ENCODE assay signal across 8 cellular contexts in genomic region chr6:26032387-26033131, GRCh38. TPM values are rescaled to one million over a fixed set of nuclear protein-coding genes. Genes with fewer than 3 reads are reported as not detected.
DNase-seq lines count a peak whose midpoint lies in the region; ATAC-seq and TF ChIP-seq lines count a peak whose summit lies in the region.

No MANE protein-coding gene starts in this region.

- ATAC-seq in GM18499 (IDR thresholded peaks at IDR 0.05; ENCODE audit: insufficient read depth, unreplicated experiment): peak; percentile 1
- peak; percentile 19 to 34 (median 24) for ATAC-seq in right lobe of liver
- ATAC-seq in HG03469 (IDR thresholded peaks at IDR 0.05; ENCODE audit: unreplicated experiment): no peak

- CTCF ChIA-PET in AG04450 (lab: Charles Lee): interaction anchor here (0.5 to 3.6 kb wide), 9 partner anchors 10 to 65 kb away, joined by 3 to 22 read pairs (median 3); partner anchors contain the start of gene HFE

- H3K27ac Mint-ChIP-seq in chondrocyte (ENCODE audit: unreplicated experiment): peak overlapping the region; percentile 93

- H3K4me3 Mint-ChIP-seq in chondrocyte (ENCODE audit: unreplicated experiment): peak overlapping the region; percentile 83

- H3K36me3 ChIP-seq in right lobe of liver (no peaks in the 10 kb centered on the region), testis (ENCODE audit: low read depth, missing control alignments) (no peaks in the 10 kb centered on the region)

- H3K4me3 ChIP-seq in AG04450 (ENCODE audit: low read depth, low read length) (peak overlapping the region; percentile 67), right lobe of liver (peak overlapping the region; percentile 46 to 62 (median 59)), testis (peak overlapping the region; percentile 48 to 68)

- no peaks in the 10 kb centered on the region for H3K9me3 Mint-ChIP-seq in chondrocyte (ENCODE audit: low read depth)

- H3K9me3 ChIP-seq in AG04450 (ENCODE audit: control insufficient read depth, insufficient read depth, low read length) (no peaks in the 10 kb centered on the region; the same call in 1 of the 2 replicates), right lobe of liver (no peaks in the 10 kb centered on the region), testis (no peaks in the 10 kb centered on the region)

- H3K27me3 ChIP-seq in AG04450 (ENCODE audit: control insufficient read depth, insufficient read depth, low read length) (no peaks in the 10 kb centered on the region), right lobe of liver (no peaks in the 10 kb centered on the region), testis (no peaks in the 10 kb centered on the region)

- intact Hi-C loops in right lobe of liver (cut with DNase I) (no loop called here), testis (cut with DNase I; ENCODE audit: low total_unique reads) (no loop called here)

- TF ChIP-seq POLR2A in right lobe of liver (IDR thresholded peaks at IDR 0.05) (no peak), testis (IDR thresholded peaks at IDR 0.05) (no peak)

- DNase-seq in AG04450 (ENCODE audit: low read depth, low spot score) (no peak), RPMI7951 (ENCODE audit: low read depth) (peak; percentile 72), chondrocyte (ENCODE audit: low spot score) (no peak), right lobe of liver (no peak), testis (no peak), GOT3 (lab: John Stamatoyannopoulos, UW) (no peak)

- H3K4me1 ChIP-seq in right lobe of liver: peaks cover 0 to 16% (median 9%) of the 10 kb centered on the region in 4 donors
- peaks cover 5% of the 10 kb centered on the region for H3K4me1 ChIP-seq in testis

- 0% methylated on average over 18 of the region's 18 CpGs for WGBS in right lobe of liver (ENCODE audit: insufficient coverage, low coverage, low lambda C conversion rate, missing lambda C conversion rate)
- WGBS in testis, 2 donors: 1 to 3% methylated on average over 18 of the region's 18 CpGs

- no peaks in the 10 kb centered on the region for H3K36me3 Mint-ChIP-seq in chondrocyte (ENCODE audit: low read depth)

- POLR2A ChIA-PET in AG04450 (lab: Yijun Ruan, JAX): interaction anchor here (0.7 to 10.2 kb wide), 23 partner anchors 12 to 1861 kb away, joined by 3 to 272 read pairs (median 7); a partner anchor contains a TSS

- H3K4me1 Mint-ChIP-seq in chondrocyte (ENCODE audit: low read depth): peaks cover 38% of the 10 kb centered on the region

- no peaks in the 10 kb centered on the region for H3K27me3 Mint-ChIP-seq in chondrocyte (ENCODE audit: low read depth)

- H3K27ac ChIP-seq in AG04450 (ENCODE audit: low read depth, low read length) (peak overlapping the region; percentile 92), right lobe of liver (peak overlapping the region; percentile 65 to 80 (median 75)), testis (peak overlapping the region; percentile 82 to 89)

- no peak for TF ChIP-seq CTCF in AG04450 (IDR thresholded peaks at IDR 0.05; ENCODE audit: low read depth, low read length)
- no peak for TF ChIP-seq CTCF in chondrocyte (IDR thresholded peaks at IDR 0.05)
- TF ChIP-seq CTCF in right lobe of liver (IDR thresholded peaks at IDR 0.05): no peak
- no peak for TF ChIP-seq CTCF in testis (IDR thresholded peaks at IDR 0.05)

RNA-seq across cellular contexts. Expression of gene HFE, which starts 54.7 kb away (rescaled TPM):
- polyA plus RNA-seq in AG04450 (2011; rRNA removed): 19.5 and 21.4 TPM in 2 replicates
- polyA minus RNA-seq in AG04450 (2011; rRNA and poly(A)+ RNA removed): 19.7 and 20.1 TPM in 2 replicates
- 11.6 and 12.1 TPM in 2 replicates for total RNA-seq in RPMI7951 (2014; rRNA removed; shearing (Covaris generic))
- 6.1 to 7.5 TPM (median 6.4 TPM) in 3 replicates for total RNA-seq in chondrocyte
- total RNA-seq in right lobe of liver: 10 to 100 TPM in 5 of 6 experiments, 1 to 10 TPM in 1; 8.9 to 20.7 (median 15.8) TPM
- total RNA-seq in testis: 1 to 10 TPM; 4.1 to 5.1 TPM
- polyA plus RNA-seq in testis (ENCODE audit: insufficient read depth, low read depth, low replicate concordance): 4.8 TPM
